3 cellular contexts compared by ENCODE assay signal in genomic region chr7:148802101-148802493, GRCh38.
A peak's percentile ranks its signal among the peaks of the same experiment; 100 is the strongest.
TF ChIP-seq lines count a peak whose summit lies in the region.

No MANE protein-coding gene starts in this region.

TF ChIP-seq in GM23338, 12 proteins besides CTCF, POLR2A, EP300 and RAD21 (continued from another document):
- TF ChIP-seq ZNF462 (CRISPR knock-in tag; IDR thresholded peaks at IDR 0.05) (no peak), EZH2 (IDR thresholded peaks at IDR 0.05; ENCODE audit: low read depth, unreplicated experiment) (no peak), NANOG (IDR thresholded peaks at IDR 0.05; ENCODE audit: borderline replicate concordance) (no peak)
TF ChIP-seq in GM23338: peak in this region for 1.

TF ChIP-seq in WTC11, 78 proteins besides CTCF, POLR2A, EP300 and RAD21 (continued from another document):
- no peak for TF ChIP-seq ZNF281 (CRISPR knock-in tag; IDR thresholded peaks at IDR 0.05)

TF ChIP-seq in K562, 482 proteins besides CTCF, POLR2A, EP300 and RAD21 (continued from another document):
- TF ChIP-seq ZBTB40 (IDR thresholded peaks at IDR 0.05) (no peak), ZBTB40 (CRISPR knock-in tag; IDR thresholded peaks at IDR 0.05) (no peak), PML (IDR thresholded peaks at IDR 0.05; ENCODE audit: low read length) (0 out of 2 replicates have a peak, but pooled peaks have one; percentile 17), CBX5 (IDR thresholded peaks at IDR 0.05; ENCODE audit: borderline replicate concordance, low read depth) (no peak), SUPT5H (IDR thresholded peaks at IDR 0.05) (0 out of 2 replicates have a peak, but pooled peaks have one; percentile 18), HNRNPUL1 (IDR thresholded peaks at IDR 0.05; ENCODE audit: low read length) (no peak)
